ENCODE assay signal across 17 cellular contexts in genomic region chr11:57674251-57674650, GRCh38. TPM values are rescaled to one million over a fixed set of nuclear protein-coding genes. Genes with fewer than 3 reads are reported as not detected.
DNase-seq lines count a peak whose midpoint lies in the region; ATAC-seq and TF ChIP-seq lines count a peak whose summit lies in the region.
"Had no signal": no experiment of that assay in that cellular context is flagged by ENCODE, and none has a peak within 500 bp of the region (broad histone marks: within the 10 kb centered on the region; RNA-seq: fewer than 3 reads in every experiment).

No MANE protein-coding gene starts in this region.

- no peak for ATAC-seq in GM21526 (IDR thresholded peaks at IDR 0.05; ENCODE audit: low FRiP score, unreplicated experiment)
- ATAC-seq in GM21528 (IDR thresholded peaks at IDR 0.05; ENCODE audit: low FRiP score, unreplicated experiment) = no peak

- intact Hi-C loops in MCF 10A (cut with micrococcal nuclease) (no loop called here), mammary epithelial cell (cut with micrococcal nuclease) (no loop called here)
- intact Hi-C loops in activated T-helper 1 cell treated with anti-CD3 and anti-CD28 coated beads, Interleukin-12 subunit alpha, Interleukin-12 subunit beta, Interleukin-2, Interleukin-4 antibody, amounts not matched to agents 30 ng/mL and 10 ng/mL and 1 ng/mL, durations not matched to agents 14 hours and 24 hours and 36 hours (cut with micrococcal nuclease) = no loop called here

- dilution Hi-C loops in mammary epithelial cell (cut with HindIII; ENCODE audit: low sequenced_read_pairs) = no loop called here

- H3K4me1 ChIP-seq in mammary epithelial cell (ENCODE audit: insufficient read depth, low read length) = peaks cover 23% of the 10 kb centered on the region

- peaks cover 70% of the 10 kb centered on the region for H3K36me3 Mint-ChIP-seq in MCF 10A (ENCODE audit: insufficient read depth, unreplicated experiment)
- H3K36me3 Mint-ChIP-seq in activated T-helper 1 cell treated with anti-CD3 and anti-CD28 coated beads, Interleukin-12 subunit alpha, Interleukin-12 subunit beta, Interleukin-2, Interleukin-4 antibody, amounts not matched to agents 30 ng/mL and 10 ng/mL and 1 ng/mL, durations not matched to agents 14 hours and 24 hours and 36 hours (ENCODE audit: low read depth) = peaks cover 35% of the 10 kb centered on the region

- H3K27ac Mint-ChIP-seq in MCF 10A (ENCODE audit: low read depth, unreplicated experiment) = peak overlapping the region; percentile 21
- peak overlapping the region; percentile 56 for H3K27ac Mint-ChIP-seq in activated T-helper 1 cell treated with anti-CD3 and anti-CD28 coated beads, Interleukin-12 subunit alpha, Interleukin-12 subunit beta, Interleukin-2, Interleukin-4 antibody, amounts not matched to agents 30 ng/mL and 10 ng/mL and 1 ng/mL, durations not matched to agents 14 hours and 24 hours and 36 hours
- H3K27ac Mint-ChIP-seq: T-helper 2 cell treated with Interferon-gamma antibody and Interleukin-4, amounts not matched to agents 5 μg/mL and 100 μg/mL, for 36 hours had no signal

- H3K79me2 ChIP-seq in mammary epithelial cell (ENCODE audit: insufficient read depth, low read length) = peaks cover 92% of the 10 kb centered on the region

- H3K4me2 ChIP-seq in mammary epithelial cell (ENCODE audit: insufficient read depth, low read depth, low read length) = no peak overlapping the region

- no peaks in the 10 kb centered on the region for H3K9me3 ChIP-seq in mammary epithelial cell (replicated peaks; ENCODE audit: insufficient read depth, low read length)

- in situ Hi-C loops in mammary epithelial cell (cut with MboI; ENCODE audit: low sequenced_read_pairs in 2 of 2) = no loop called here

- no peak for TF ChIP-seq CTCF in MCF 10A (IDR thresholded peaks at IDR 0.05; ENCODE audit: unreplicated experiment)
- no peak for TF ChIP-seq CTCF in mammary epithelial cell (conservative IDR thresholded peaks at IDR 0.05 in 1 of 2, IDR thresholded peaks at IDR 0.05 in 1 of 2; ENCODE audit: extremely low read depth in 1 of 2, insufficient read depth in 1 of 2, low read depth in 1 of 2, low read length in 2 of 2)

- H3K9me3 Mint-ChIP-seq in MCF 10A (ENCODE audit: unreplicated experiment) = no peaks in the 10 kb centered on the region
- no peaks in the 10 kb centered on the region for H3K9me3 Mint-ChIP-seq in activated T-helper 1 cell treated with anti-CD3 and anti-CD28 coated beads, Interleukin-12 subunit alpha, Interleukin-12 subunit beta, Interleukin-2, Interleukin-4 antibody, amounts not matched to agents 30 ng/mL and 10 ng/mL and 1 ng/mL, durations not matched to agents 14 hours and 24 hours and 36 hours
- H3K9me3 Mint-ChIP-seq: T-helper 2 cell treated with Interferon-gamma antibody and Interleukin-4, amounts not matched to agents 5 μg/mL and 100 μg/mL, for 36 hours had no signal

- DNase-seq in MCF 10A (ENCODE audit: unreplicated experiment) = no peak
- no peak for DNase-seq in mammary epithelial cell
- DNase-seq in activated T-helper 1 cell treated with anti-CD3 and anti-CD28 coated beads, Interleukin-12 subunit alpha, Interleukin-12 subunit beta, Interleukin-2, Interleukin-4 antibody, amounts not matched to agents 30 ng/mL and 10 ng/mL and 1 ng/mL, durations not matched to agents 14 hours and 24 hours and 36 hours (ENCODE audit: low spot score) = no peak
- DNase-seq in kidney tubule cell (ENCODE audit: low spot score) = peak; percentile 90
- DNase-seq in NCI-H446 treated with DMSO at 0.1 percent for 48 hours (lab: John Stamatoyannopoulos, UW) = no peak
- DNase-seq in NCI-H1092 (lab: John Stamatoyannopoulos, UW) = no peak
- DNase-seq: activated CD4-positive, alpha-beta T cell treated with anti-CD3 and anti-CD28 coated beads for 4 hours; anterior cingulate cortex; KBM-7; NCI-H1417; SHP77; stimulated activated naive CD4-positive, alpha-beta T cell treated with Interleukin-2 at 50 U/mL for 16 hours had no signal

- H3K36me3 ChIP-seq in mammary epithelial cell (ENCODE audit: insufficient read depth, low read length) = peaks cover 10% of the 10 kb centered on the region

- BruUV-seq in MCF 10A (replicated peaks; lab: Mats Ljungman, UMichigan) = no TSS peak
- no TSS peak for BruUV-seq in mammary epithelial cell (replicated peaks; lab: Mats Ljungman, UMichigan)

- no peak overlapping the region for H2AFZ ChIP-seq in mammary epithelial cell (ENCODE audit: low read depth, low read length)

- no peak overlapping the region for H3K27ac ChIP-seq in mammary epithelial cell (ENCODE audit: insufficient read depth, low read depth, low read length)
- H3K27ac ChIP-seq: HL-60 had no signal

- no peaks in the 10 kb centered on the region for H3K27me3 ChIP-seq in mammary epithelial cell (ENCODE audit: insufficient read depth, low read length)

- no peaks in the 10 kb centered on the region for H3K27me3 Mint-ChIP-seq in MCF 10A (ENCODE audit: insufficient read depth, unreplicated experiment)
- no peaks in the 10 kb centered on the region for H3K27me3 Mint-ChIP-seq in activated T-helper 1 cell treated with anti-CD3 and anti-CD28 coated beads, Interleukin-12 subunit alpha, Interleukin-12 subunit beta, Interleukin-2, Interleukin-4 antibody, amounts not matched to agents 30 ng/mL and 10 ng/mL and 1 ng/mL, durations not matched to agents 14 hours and 24 hours and 36 hours (ENCODE audit: insufficient read depth)

- H3K4me1 Mint-ChIP-seq in MCF 10A (ENCODE audit: insufficient read depth, unreplicated experiment) = peaks cover 24% of the 10 kb centered on the region
- H3K4me1 Mint-ChIP-seq in activated T-helper 1 cell treated with anti-CD3 and anti-CD28 coated beads, Interleukin-12 subunit alpha, Interleukin-12 subunit beta, Interleukin-2, Interleukin-4 antibody, amounts not matched to agents 30 ng/mL and 10 ng/mL and 1 ng/mL, durations not matched to agents 14 hours and 24 hours and 36 hours (ENCODE audit: low read depth) = peaks cover 57% of the 10 kb centered on the region

- CTCF ChIA-PET in MCF 10A (lab: Yijun Ruan, JAX) (interaction anchor here (0.7 to 1.6 kb wide), 3 partner anchors 33 to 145 kb away, joined by 3 to 4 read pairs (median 3); no protein-coding TSS in a partner anchor), mammary epithelial cell (lab: Charles Lee; ENCODE audit: low non-redundant PET) (no interaction called here)

- no peak overlapping the region for H3K4me3 Mint-ChIP-seq in MCF 10A (ENCODE audit: unreplicated experiment)
- no peak overlapping the region for H3K4me3 Mint-ChIP-seq in activated T-helper 1 cell treated with anti-CD3 and anti-CD28 coated beads, Interleukin-12 subunit alpha, Interleukin-12 subunit beta, Interleukin-2, Interleukin-4 antibody, amounts not matched to agents 30 ng/mL and 10 ng/mL and 1 ng/mL, durations not matched to agents 14 hours and 24 hours and 36 hours
- H3K4me3 Mint-ChIP-seq: T-helper 2 cell treated with Interferon-gamma antibody and Interleukin-4, amounts not matched to agents 5 μg/mL and 100 μg/mL, for 36 hours had no signal

- POLR2A ChIA-PET in MCF 10A (lab: Yijun Ruan, JAX) = no interaction called here

- H3K9ac ChIP-seq in mammary epithelial cell (ENCODE audit: insufficient read depth, low read length) = no peak overlapping the region

- no peaks in the 10 kb centered on the region for H4K20me1 ChIP-seq in mammary epithelial cell (ENCODE audit: insufficient read depth, low read length)

- H3K4me3 ChIP-seq in mammary epithelial cell (replicated peaks in 1 of 3; ENCODE audit: insufficient read depth in 1 of 3, low read depth in 2 of 3, low read length in 3 of 3) = no peak overlapping the region

RNA-seq across cellular contexts. Expression of gene ZDHHC5, which starts 6.3 kb away (rescaled TPM):
- total RNA-seq in MCF 10A (2022) (73.8 and 74.6 TPM in 2 replicates), mammary epithelial cell (100 to 1,000 TPM in 1 of 2 donors, 10 to 100 TPM in 1; 81.7 to 101 TPM)
- polyA plus RNA-seq in mammary epithelial cell = 94.2 TPM
- 108 TPM for polyA minus RNA-seq in mammary epithelial cell
- 78.4 and 79.1 TPM in 2 replicates for total RNA-seq in activated T-helper 1 cell treated with anti-CD3 and anti-CD28 coated beads, Interleukin-12 subunit alpha, Interleukin-12 subunit beta, Interleukin-2, Interleukin-4 antibody, amounts not matched to agents 30 ng/mL and 10 ng/mL and 1 ng/mL, durations not matched to agents 14 hours and 24 hours and 36 hours

RNA-seq across cellular contexts. Expression of gene CLP1, which starts 16.7 kb away (rescaled TPM):
- 8.6 and 9.2 TPM in 2 replicates for total RNA-seq in MCF 10A (2022)
- total RNA-seq in mammary epithelial cell = 10 to 100 TPM; 16.0 to 19.0 TPM
- polyA plus RNA-seq in mammary epithelial cell = 38.7 TPM
- polyA minus RNA-seq in mammary epithelial cell = 19.0 TPM
- 17.8 and 19.1 TPM in 2 replicates for total RNA-seq in activated T-helper 1 cell treated with anti-CD3 and anti-CD28 coated beads, Interleukin-12 subunit alpha, Interleukin-12 subunit beta, Interleukin-2, Interleukin-4 antibody, amounts not matched to agents 30 ng/mL and 10 ng/mL and 1 ng/mL, durations not matched to agents 14 hours and 24 hours and 36 hours

RNA-seq across cellular contexts. Expression of gene YPEL4, which starts 24.5 kb away (rescaled TPM):
- total RNA-seq in MCF 10A (2022) (0.16 TPM in 1 of 2 replicates, not detected in the other), mammary epithelial cell (under 1 TPM; under 0.01 to 0.35 TPM)
- polyA plus RNA-seq in mammary epithelial cell = 0.05 TPM
- not detected for polyA minus RNA-seq in mammary epithelial cell
- total RNA-seq in activated T-helper 1 cell treated with anti-CD3 and anti-CD28 coated beads, Interleukin-12 subunit alpha, Interleukin-12 subunit beta, Interleukin-2, Interleukin-4 antibody, amounts not matched to agents 30 ng/mL and 10 ng/mL and 1 ng/mL, durations not matched to agents 14 hours and 24 hours and 36 hours = 0.26 and 0.39 TPM in 2 replicates
- total RNA-seq: chondrocyte had no signal

RNA-seq across cellular contexts. Expression of gene MED19, which starts 37.8 kb away (rescaled TPM):
- 32.3 and 36.2 TPM in 2 replicates for total RNA-seq in MCF 10A (2022)
- 10 to 100 TPM; 10.3 to 21.0 TPM for total RNA-seq in mammary epithelial cell
- polyA plus RNA-seq in mammary epithelial cell = 23.1 TPM
- not detected for polyA minus RNA-seq in mammary epithelial cell
- total RNA-seq in activated T-helper 1 cell treated with anti-CD3 and anti-CD28 coated beads, Interleukin-12 subunit alpha, Interleukin-12 subunit beta, Interleukin-2, Interleukin-4 antibody, amounts not matched to agents 30 ng/mL and 10 ng/mL and 1 ng/mL, durations not matched to agents 14 hours and 24 hours and 36 hours = 14.9 TPM in 2 replicates

RNA-seq across cellular contexts. Expression of gene TMX2, which starts 38.1 kb away (rescaled TPM):
- total RNA-seq in MCF 10A (2022) (145 and 161 TPM in 2 replicates), mammary epithelial cell (10 to 100 TPM; 54.0 to 95.8 TPM)
- 87.7 TPM for polyA plus RNA-seq in mammary epithelial cell
- polyA minus RNA-seq in mammary epithelial cell = 127 TPM
- total RNA-seq in activated T-helper 1 cell treated with anti-CD3 and anti-CD28 coated beads, Interleukin-12 subunit alpha, Interleukin-12 subunit beta, Interleukin-2, Interleukin-4 antibody, amounts not matched to agents 30 ng/mL and 10 ng/mL and 1 ng/mL, durations not matched to agents 14 hours and 24 hours and 36 hours = 95.9 and 96.8 TPM in 2 replicates
